ENCODE assay signal across 18 cellular contexts in genomic region chr1:226628624-226629155, GRCh38.
DNase-seq lines count a peak whose midpoint lies in the region; ATAC-seq and TF ChIP-seq lines count a peak whose summit lies in the region.
"Had no signal": no experiment of that assay in that cellular context is flagged by ENCODE, and none has a peak within 500 bp of the region (broad histone marks: within the 10 kb centered on the region; RNA-seq: fewer than 3 reads in every experiment).

No MANE protein-coding gene starts in this region.

- intact Hi-C loops in activated CD8-positive, alpha-beta T cell treated with anti-CD3 and anti-CD28 coated beads for 36 hours (cut with micrococcal nuclease): loop anchor here (5.0 kb wide), 1 partner anchor 199 kb away; no protein-coding TSS in a partner anchor
- intact Hi-C loops in thyroid gland (cut with DNase I): no loop called here

- no peaks in the 10 kb centered on the region for H3K27me3 ChIP-seq in thyroid gland

- POLR2A ChIA-PET in activated CD8-positive, alpha-beta T cell treated with anti-CD3 and anti-CD28 coated beads for 36 hours (lab: Charles Lee): interaction anchor here (0.7 to 2.3 kb wide), 5 partner anchors 15 to 103 kb away, joined by 3 to 7 read pairs (median 3); no protein-coding TSS in a partner anchor
- POLR2A ChIA-PET in activated CD8-positive, alpha-beta T cell treated with anti-CD3 and anti-CD28 coated beads, Interleukin-2, amount 10 ng/mL, durations not matched to agents 7 days and 5 days (lab: Charles Lee): no interaction called here

- H3K27ac ChIP-seq in thyroid gland: no peak overlapping the region

- H3K36me3 Mint-ChIP-seq in activated CD8-positive, alpha-beta T cell treated with anti-CD3 and anti-CD28 coated beads for 36 hours (ENCODE audit: low read depth): peaks cover 40% of the 10 kb centered on the region
- peaks cover 15% of the 10 kb centered on the region for H3K36me3 Mint-ChIP-seq in activated CD8-positive, alpha-beta T cell treated with anti-CD3 and anti-CD28 coated beads, Interleukin-2, amount 10 ng/mL, durations not matched to agents 7 days and 5 days (ENCODE audit: low read depth)
- no peaks in the 10 kb centered on the region for H3K36me3 Mint-ChIP-seq in brain
- peaks cover 61% of the 10 kb centered on the region for H3K36me3 Mint-ChIP-seq in stimulated activated effector memory CD8-positive, alpha-beta T cell treated with anti-CD3 and anti-CD28 coated beads, Interleukin-12 subunit alpha, Interleukin-12 subunit beta, amount 100 ng/mL, for 72 hours
- H3K36me3 Mint-ChIP-seq in effector memory CD8-positive, alpha-beta T cell (ENCODE audit: insufficient read depth): peaks cover 32% of the 10 kb centered on the region

- no peaks in the 10 kb centered on the region for H3K36me3 ChIP-seq in thyroid gland

- no peaks in the 10 kb centered on the region for H3K9me3 ChIP-seq in thyroid gland

- peaks cover 50% of the 10 kb centered on the region for H3K4me1 Mint-ChIP-seq in activated CD8-positive, alpha-beta T cell treated with anti-CD3 and anti-CD28 coated beads for 36 hours (ENCODE audit: low read depth)
- peaks cover 27% of the 10 kb centered on the region for H3K4me1 Mint-ChIP-seq in activated CD8-positive, alpha-beta T cell treated with anti-CD3 and anti-CD28 coated beads, Interleukin-2, amount 10 ng/mL, durations not matched to agents 7 days and 5 days (ENCODE audit: low read depth)
- H3K4me1 Mint-ChIP-seq in brain: peaks cover 56% of the 10 kb centered on the region
- H3K4me1 Mint-ChIP-seq in stimulated activated effector memory CD8-positive, alpha-beta T cell treated with anti-CD3 and anti-CD28 coated beads, Interleukin-12 subunit alpha, Interleukin-12 subunit beta, amount 100 ng/mL, for 72 hours: peaks cover 54% of the 10 kb centered on the region
- H3K4me1 Mint-ChIP-seq in effector memory CD8-positive, alpha-beta T cell (ENCODE audit: low read depth in 2 of 2): peaks cover 11 to 27% of the 10 kb centered on the region in 2 donors

- peaks cover 14% of the 10 kb centered on the region for H3K9me3 Mint-ChIP-seq in activated CD8-positive, alpha-beta T cell treated with anti-CD3 and anti-CD28 coated beads for 36 hours
- no peaks in the 10 kb centered on the region for H3K9me3 Mint-ChIP-seq in activated CD8-positive, alpha-beta T cell treated with anti-CD3 and anti-CD28 coated beads, Interleukin-2, amount 10 ng/mL, durations not matched to agents 7 days and 5 days (ENCODE audit: insufficient read depth)
- peaks cover 0 to 14% (median 0%) of the 10 kb centered on the region in 5 experiments for H3K9me3 Mint-ChIP-seq in brain
- H3K9me3 Mint-ChIP-seq in stimulated activated effector memory CD8-positive, alpha-beta T cell treated with anti-CD3 and anti-CD28 coated beads, Interleukin-12 subunit alpha, Interleukin-12 subunit beta, amount 100 ng/mL, for 72 hours: no peaks in the 10 kb centered on the region
- H3K9me3 Mint-ChIP-seq in effector memory CD8-positive, alpha-beta T cell: no peaks in the 10 kb centered on the region
- H3K9me3 Mint-ChIP-seq: central memory CD8-positive, alpha-beta T cell had no signal

- peaks cover 0 to 8% of the 10 kb centered on the region in 2 donors for H3K4me1 ChIP-seq in thyroid gland

- H3K4me3 Mint-ChIP-seq in activated CD8-positive, alpha-beta T cell treated with anti-CD3 and anti-CD28 coated beads for 36 hours: no peak overlapping the region
- H3K4me3 Mint-ChIP-seq in activated CD8-positive, alpha-beta T cell treated with anti-CD3 and anti-CD28 coated beads, Interleukin-2, amount 10 ng/mL, durations not matched to agents 7 days and 5 days: no peak overlapping the region
- peak overlapping the region in 1 of 5 experiments; percentile 28 for H3K4me3 Mint-ChIP-seq in brain
- no peak overlapping the region for H3K4me3 Mint-ChIP-seq in stimulated activated effector memory CD8-positive, alpha-beta T cell treated with anti-CD3 and anti-CD28 coated beads, Interleukin-12 subunit alpha, Interleukin-12 subunit beta, amount 100 ng/mL, for 72 hours
- H3K4me3 Mint-ChIP-seq in effector memory CD8-positive, alpha-beta T cell: no peak overlapping the region
- H3K4me3 Mint-ChIP-seq: central memory CD8-positive, alpha-beta T cell had no signal

- TF ChIP-seq POLR2A in thyroid gland (IDR thresholded peaks at IDR 0.05): no peak

- no peak for ATAC-seq in activated CD8-positive, alpha-beta T cell treated with anti-CD3 and anti-CD28 coated beads for 36 hours
- ATAC-seq in activated CD8-positive, alpha-beta T cell treated with anti-CD3 and anti-CD28 coated beads, Interleukin-2, amount 10 ng/mL, durations not matched to agents 7 days and 5 days: no peak
- no peak for ATAC-seq in stimulated activated effector memory CD8-positive, alpha-beta T cell treated with anti-CD3 and anti-CD28 coated beads, Interleukin-12 subunit alpha, Interleukin-12 subunit beta, amount 100 ng/mL, for 72 hours
- ATAC-seq in GM21515 (IDR thresholded peaks at IDR 0.05; ENCODE audit: unreplicated experiment): no peak
- ATAC-seq in effector memory CD8-positive, alpha-beta T cell (replicated peaks): no peak
- ATAC-seq: Panc1 had no signal

- no peak for TF ChIP-seq CTCF in activated CD8-positive, alpha-beta T cell treated with anti-CD3 and anti-CD28 coated beads for 36 hours (IDR thresholded peaks at IDR 0.05)
- no peak for TF ChIP-seq CTCF in brain (conservative IDR thresholded peaks at IDR 0.05)
- no peak for TF ChIP-seq CTCF in thyroid gland (IDR thresholded peaks at IDR 0.05)

- no peak overlapping the region for H3K4me3 ChIP-seq in thyroid gland (replicated peaks in 1 of 3)

- DNase-seq in activated CD8-positive, alpha-beta T cell treated with anti-CD3 and anti-CD28 coated beads for 36 hours: no peak
- DNase-seq in activated CD8-positive, alpha-beta T cell treated with anti-CD3 and anti-CD28 coated beads, Interleukin-2, amount 10 ng/mL, durations not matched to agents 7 days and 5 days: no peak
- DNase-seq in NCI-H1436 treated with DMSO at 0.1 percent for 48 hours (lab: John Stamatoyannopoulos, UW) (peak; percentile 36), thyroid gland (no peak)
- no peak for DNase-seq in stimulated activated effector memory CD8-positive, alpha-beta T cell treated with anti-CD3 and anti-CD28 coated beads, Interleukin-12 subunit alpha, Interleukin-12 subunit beta, amount 100 ng/mL, for 72 hours (ENCODE audit: low spot score in 2 of 2)
- no peak for DNase-seq in effector memory CD8-positive, alpha-beta T cell
- DNase-seq: ACHN; activated CD4-positive, alpha-beta T cell treated with anti-CD3 and anti-CD28 coated beads for 4 hours; DMS79; erythroblast; NCI-H226; nucleus accumbens; trophoblast cell had no signal

- CTCF ChIA-PET in activated CD8-positive, alpha-beta T cell treated with anti-CD3 and anti-CD28 coated beads for 36 hours (lab: Charles Lee): interaction anchor here (0.8 to 5.3 kb wide), 3 partner anchors 59 to 110 kb away, joined by 3 to 30 read pairs (median 3); partner anchors contain the start of gene ITPKB
- CTCF ChIA-PET in activated CD8-positive, alpha-beta T cell treated with anti-CD3 and anti-CD28 coated beads, Interleukin-2, amount 10 ng/mL, durations not matched to agents 7 days and 5 days (lab: Charles Lee): interaction anchor here (1.3 kb wide), 2 partner anchors 25 to 59 kb away, joined by 3 to 4 read pairs; no protein-coding TSS in a partner anchor

- peak overlapping the region; percentile 87 for H3K27ac Mint-ChIP-seq in activated CD8-positive, alpha-beta T cell treated with anti-CD3 and anti-CD28 coated beads for 36 hours
- H3K27ac Mint-ChIP-seq in activated CD8-positive, alpha-beta T cell treated with anti-CD3 and anti-CD28 coated beads, Interleukin-2, amount 10 ng/mL, durations not matched to agents 7 days and 5 days: no peak overlapping the region
- H3K27ac Mint-ChIP-seq in brain: peak overlapping the region; percentile 58 to 93 (median 84)
- peak overlapping the region; percentile 56 for H3K27ac Mint-ChIP-seq in stimulated activated effector memory CD8-positive, alpha-beta T cell treated with anti-CD3 and anti-CD28 coated beads, Interleukin-12 subunit alpha, Interleukin-12 subunit beta, amount 100 ng/mL, for 72 hours
- H3K27ac Mint-ChIP-seq in effector memory CD8-positive, alpha-beta T cell: no peak overlapping the region

- no peaks in the 10 kb centered on the region for H3K27me3 Mint-ChIP-seq in activated CD8-positive, alpha-beta T cell treated with anti-CD3 and anti-CD28 coated beads for 36 hours
- H3K27me3 Mint-ChIP-seq in activated CD8-positive, alpha-beta T cell treated with anti-CD3 and anti-CD28 coated beads, Interleukin-2, amount 10 ng/mL, durations not matched to agents 7 days and 5 days (ENCODE audit: low read depth): no peaks in the 10 kb centered on the region
- H3K27me3 Mint-ChIP-seq in brain: peaks cover 2% of the 10 kb centered on the region
- peaks cover 0 to 12% of the 10 kb centered on the region in 2 donors for H3K27me3 Mint-ChIP-seq in effector memory CD8-positive, alpha-beta T cell
- H3K27me3 Mint-ChIP-seq: central memory CD8-positive, alpha-beta T cell; IgD-negative memory B cell had no signal

- 91 to 95% methylated on average over 10 of the region's 10 CpGs for WGBS in thyroid gland, 2 donors

Comparison
In these comparisons a context has a peak if more than half of its experiments do, and no peak if none do; other contexts are left out.
1. H3K27ac Mint-ChIP-seq: peak in activated CD8-positive, alpha-beta T cell treated with anti-CD3 and anti-CD28 coated beads for 36 hours (single experiment), brain (5 of 5) and stimulated activated effector memory CD8-positive, alpha-beta T cell treated with anti-CD3 and anti-CD28 coated beads, Interleukin-12 subunit alpha, Interleukin-12 subunit beta, amount 100 ng/mL, for 72 hours (single experiment); none in activated CD8-positive, alpha-beta T cell treated with anti-CD3 and anti-CD28 coated beads, Interleukin-2, amount 10 ng/mL, durations not matched to agents 7 days and 5 days (single experiment) and effector memory CD8-positive, alpha-beta T cell (0 of 2).